Comparison of ENCODE assay signal across 1 cellular context in genomic region chr19:47626238-47626637, GRCh38.
TF ChIP-seq lines count a peak whose summit lies in the region.

No MANE protein-coding gene starts in this region.

TF ChIP-seq in WTC11, 78 proteins besides CTCF, POLR2A, EP300 and RAD21 (continued from another document):
- TF ChIP-seq E2F4 (CRISPR knock-in tag; IDR thresholded peaks at IDR 0.05; ENCODE audit: borderline replicate concordance, low read depth) (no peak), FOXP1 (CRISPR knock-in tag; IDR thresholded peaks at IDR 0.05; ENCODE audit: borderline replicate concordance) (no peak), ZNF425 (CRISPR knock-in tag; conservative IDR thresholded peaks at IDR 0.05) (no peak), JUN (CRISPR knock-in tag; IDR thresholded peaks at IDR 0.05) (no peak), MXD4 (CRISPR knock-in tag; IDR thresholded peaks at IDR 0.05; ENCODE audit: borderline replicate concordance) (no peak), STAT6 (CRISPR knock-in tag; conservative IDR thresholded peaks at IDR 0.05; ENCODE audit: low read depth) (no peak), SMAD4 (CRISPR knock-in tag; IDR thresholded peaks at IDR 0.05) (no peak), HMGA2 (CRISPR knock-in tag; IDR thresholded peaks at IDR 0.05) (no peak), SOX15 (CRISPR knock-in tag; IDR thresholded peaks at IDR 0.05) (no peak), ELF4 (CRISPR knock-in tag; IDR thresholded peaks at IDR 0.05; ENCODE audit: low read depth) (no peak), IRF2 (CRISPR knock-in tag; IDR thresholded peaks at IDR 0.05; ENCODE audit: borderline replicate concordance, low read depth) (no peak), CBFB (CRISPR knock-in tag; IDR thresholded peaks at IDR 0.05; ENCODE audit: low read depth) (no peak)
- TF ChIP-seq, protein P1, sequence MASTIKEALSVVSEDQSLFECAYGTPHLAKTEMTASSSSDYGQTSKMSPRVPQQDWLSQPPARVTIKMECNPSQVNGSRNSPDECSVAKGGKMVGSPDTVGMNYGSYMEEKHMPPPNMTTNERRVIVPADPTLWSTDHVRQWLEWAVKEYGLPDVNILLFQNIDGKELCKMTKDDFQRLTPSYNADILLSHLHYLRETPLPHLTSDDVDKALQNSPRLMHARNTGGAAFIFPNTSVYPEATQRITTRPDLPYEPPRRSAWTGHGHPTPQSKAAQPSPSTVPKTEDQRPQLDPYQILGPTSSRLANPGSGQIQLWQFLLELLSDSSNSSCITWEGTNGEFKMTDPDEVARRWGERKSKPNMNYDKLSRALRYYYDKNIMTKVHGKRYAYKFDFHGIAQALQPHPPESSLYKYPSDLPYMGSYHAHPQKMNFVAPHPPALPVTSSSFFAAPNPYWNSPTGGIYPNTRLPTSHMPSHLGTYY (CRISPR knock-in tag; IDR thresholded peaks at IDR 0.05): no peak
- TF ChIP-seq, protein P2, sequence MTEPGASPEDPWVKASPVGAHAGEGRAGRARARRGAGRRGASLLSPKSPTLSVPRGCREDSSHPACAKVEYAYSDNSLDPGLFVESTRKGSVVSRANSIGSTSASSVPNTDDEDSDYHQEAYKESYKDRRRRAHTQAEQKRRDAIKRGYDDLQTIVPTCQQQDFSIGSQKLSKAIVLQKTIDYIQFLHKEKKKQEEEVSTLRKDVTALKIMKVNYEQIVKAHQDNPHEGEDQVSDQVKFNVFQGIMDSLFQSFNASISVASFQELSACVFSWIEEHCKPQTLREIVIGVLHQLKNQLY (CRISPR knock-in tag; IDR thresholded peaks at IDR 0.05): no peak
- TF ChIP-seq, protein P3, sequence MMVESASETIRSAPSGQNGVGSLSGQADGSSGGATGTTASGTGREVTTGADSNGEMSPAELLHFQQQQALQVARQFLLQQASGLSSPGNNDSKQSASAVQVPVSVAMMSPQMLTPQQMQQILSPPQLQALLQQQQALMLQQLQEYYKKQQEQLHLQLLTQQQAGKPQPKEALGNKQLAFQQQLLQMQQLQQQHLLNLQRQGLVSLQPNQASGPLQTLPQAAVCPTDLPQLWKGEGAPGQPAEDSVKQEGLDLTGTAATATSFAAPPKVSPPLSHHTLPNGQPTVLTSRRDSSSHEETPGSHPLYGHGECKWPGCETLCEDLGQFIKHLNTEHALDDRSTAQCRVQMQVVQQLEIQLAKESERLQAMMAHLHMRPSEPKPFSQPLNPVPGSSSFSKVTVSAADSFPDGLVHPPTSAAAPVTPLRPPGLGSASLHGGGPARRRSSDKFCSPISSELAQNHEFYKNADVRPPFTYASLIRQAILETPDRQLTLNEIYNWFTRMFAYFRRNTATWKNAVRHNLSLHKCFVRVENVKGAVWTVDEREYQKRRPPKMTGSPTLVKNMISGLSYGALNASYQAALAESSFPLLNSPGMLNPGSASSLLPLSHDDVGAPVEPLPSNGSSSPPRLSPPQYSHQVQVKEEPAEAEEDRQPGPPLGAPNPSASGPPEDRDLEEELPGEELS (CRISPR knock-in tag; IDR thresholded peaks at IDR 0.05): no peak
